9 cellular contexts compared by ENCODE assay signal in the genomic region with DNA sequence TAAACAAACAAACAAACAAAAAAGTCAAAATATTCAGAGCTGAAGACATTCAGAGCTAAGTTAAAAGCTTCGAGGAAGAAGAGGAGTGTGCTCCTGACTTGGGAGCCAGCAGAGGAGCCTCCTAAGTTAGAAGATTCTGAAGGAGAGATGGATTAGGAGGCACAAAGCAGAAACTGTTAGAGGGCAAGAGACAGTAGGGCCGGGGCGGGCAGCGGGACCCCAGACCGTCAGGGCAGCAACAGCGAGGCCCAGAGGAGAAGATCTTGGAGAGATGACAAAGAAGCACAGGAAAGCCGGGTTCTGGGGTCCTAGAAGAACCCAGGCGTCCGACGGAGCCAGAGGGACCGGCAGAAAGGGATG. TPM values are rescaled to one million over a fixed set of nuclear protein-coding genes. Genes with fewer than 3 reads are reported as not detected.
DNase-seq lines count a peak whose midpoint lies in the region; ATAC-seq, FAIRE-seq and TF ChIP-seq lines count a peak whose summit lies in the region.
"Had no signal": no experiment of that assay in that cellular context is flagged by ENCODE, and none has a peak within 500 bp of the region (broad histone marks: within the 10 kb centered on the region; RNA-seq: fewer than 3 reads in every experiment).

No MANE protein-coding gene starts in this region.

- no peaks in the 10 kb centered on the region for H3K9me3 ChIP-seq in HepG2 (ENCODE audit: low read length)
- no peaks in the 10 kb centered on the region for H3K9me3 ChIP-seq in tibial nerve

- CTCF ChIA-PET in activated CD8-positive, alpha-beta memory T cell treated with anti-CD3 and anti-CD28 coated beads, Interleukin-2, amount 10 ng/mL, durations not matched to agents 7 days and 5 days (lab: Charles Lee) = no interaction called here
- CTCF ChIA-PET in HepG2 (lab: Yijun Ruan, JAX; ENCODE audit: low intra/inter-chr PET ratio, low total read pairs) = no interaction called here

- WGBS in HepG2 (ENCODE audit: low lambda C conversion rate) = 4% methylated on average over 7 of the region's 11 CpGs
- WGBS in tibial nerve, 2 donors = 2 to 25% methylated on average over 11 of the region's 11 CpGs

- BruUV-seq in HepG2 (replicated peaks; lab: Mats Ljungman, UMichigan) = no TSS peak

- H3K4me3 ChIP-seq in HepG2 (replicated peaks in 1 of 3; ENCODE audit: insufficient read depth in 1 of 3, low read depth in 2 of 3, low read length in 3 of 3) = peak overlapping the region in 2 of 3 experiments; percentile 45 to 52; a peak in 3 of 6 replicates
- H3K4me3 ChIP-seq in tibial nerve = peak overlapping the region; percentile 49 to 71 (median 58)

- H2AFZ ChIP-seq in HepG2 (ENCODE audit: low read length) = no peak overlapping the region

- peaks cover 29% of the 10 kb centered on the region for H3K27me3 Mint-ChIP-seq in activated CD8-positive, alpha-beta memory T cell treated with anti-CD3 and anti-CD28 coated beads, Interleukin-2, amount 10 ng/mL, durations not matched to agents 7 days and 5 days
- peaks cover 12% of the 10 kb centered on the region for H3K27me3 Mint-ChIP-seq in brain

- peak overlapping the region; percentile 62 for H3K4me2 ChIP-seq in HepG2 (ENCODE audit: low read depth, low read length)

- TF ChIP-seq POLR2A in HepG2 (IDR thresholded peaks at IDR 0.05; ENCODE audit: insufficient read depth in 1 of 2, low read depth in 2 of 2, low read length in 2 of 2) = no peak
- TF ChIP-seq POLR2A in tibial nerve (IDR thresholded peaks at IDR 0.05) = no peak

- in situ Hi-C loops in HepG2 (cut with HindIII; ENCODE audit: extremely low pct_ligation_motif_present, low pct_unique_long_range_greater_than_20kb) = no loop called here

- H3K79me2 ChIP-seq in HepG2 (ENCODE audit: insufficient read depth, low read length) = no peaks in the 10 kb centered on the region

- H3K4me3 Mint-ChIP-seq in activated CD8-positive, alpha-beta memory T cell treated with anti-CD3 and anti-CD28 coated beads, Interleukin-2, amount 10 ng/mL, durations not matched to agents 7 days and 5 days = peak overlapping the region; percentile 48
- peak overlapping the region; percentile 86 to 94 (median 92) for H3K4me3 Mint-ChIP-seq in brain

- intact Hi-C loops in HepG2 (cut with micrococcal nuclease; ENCODE audit: unreplicated experiment) = no loop called here

- TF ChIP-seq RAD21 in HepG2 (CRISPR knock-in tag; IDR thresholded peaks at IDR 0.05) = no peak

- DNase-seq in activated CD8-positive, alpha-beta memory T cell treated with anti-CD3 and anti-CD28 coated beads, Interleukin-2, amount 10 ng/mL, durations not matched to agents 7 days and 5 days = no peak
- DNase-seq in activated CD8-positive, alpha-beta memory T cell treated with anti-CD3 and anti-CD28 coated beads, Interleukin-2, amount 50 U/mL, for 4 hours = no peak
- DNase-seq in HepG2 (ENCODE audit: low spot score) (no peak), tibial nerve (ENCODE audit: low spot score in 2 of 2) (no peak), KG1 (lab: John Stamatoyannopoulos, UW) (no peak), NCI-H510A (lab: John Stamatoyannopoulos, UW) (no peak)
- DNase-seq: NCI-H1694 had no signal

- peaks cover 5% of the 10 kb centered on the region for H3K4me1 Mint-ChIP-seq in activated CD8-positive, alpha-beta memory T cell treated with anti-CD3 and anti-CD28 coated beads, Interleukin-2, amount 10 ng/mL, durations not matched to agents 7 days and 5 days
- peaks cover 15% of the 10 kb centered on the region for H3K4me1 Mint-ChIP-seq in brain

- H3K9me3 Mint-ChIP-seq in activated CD8-positive, alpha-beta memory T cell treated with anti-CD3 and anti-CD28 coated beads, Interleukin-2, amount 10 ng/mL, durations not matched to agents 7 days and 5 days (ENCODE audit: low read depth) = no peaks in the 10 kb centered on the region
- H3K9me3 Mint-ChIP-seq in brain = peaks cover 0 to 3% (median 0%) of the 10 kb centered on the region in 5 experiments

- TF ChIP-seq EP300 in HepG2 (IDR thresholded peaks at IDR 0.05; ENCODE audit: low read depth in 2 of 2, low read length in 2 of 2) (no peak), HepG2 (CRISPR knock-in tag; IDR thresholded peaks at IDR 0.05; ENCODE audit: borderline replicate concordance) (no peak), tibial nerve (IDR thresholded peaks at IDR 0.05) (no peak)

- no peak overlapping the region for H3K27ac Mint-ChIP-seq in activated CD8-positive, alpha-beta memory T cell treated with anti-CD3 and anti-CD28 coated beads, Interleukin-2, amount 10 ng/mL, durations not matched to agents 7 days and 5 days
- peak overlapping the region; percentile 72 to 94 (median 92) for H3K27ac Mint-ChIP-seq in brain

- H3K4me1 ChIP-seq in HepG2 (ENCODE audit: insufficient read depth, low read length) (no peaks in the 10 kb centered on the region), tibial nerve (no peaks in the 10 kb centered on the region)

- ATAC-seq in activated CD8-positive, alpha-beta memory T cell treated with anti-CD3 and anti-CD28 coated beads, Interleukin-2, amount 10 ng/mL, durations not matched to agents 7 days and 5 days = no peak
- peak; percentile 37; the same call in 2 of the 3 replicates for ATAC-seq in HepG2
- no peak for ATAC-seq in GM21717 (IDR thresholded peaks at IDR 0.05; ENCODE audit: unreplicated experiment)

- TF ChIP-seq CTCF in brain (conservative IDR thresholded peaks at IDR 0.05) = no peak
- TF ChIP-seq CTCF in HepG2 (CRISPR knock-in tag; IDR thresholded peaks at IDR 0.05) = no peak
- TF ChIP-seq CTCF in tibial nerve (IDR thresholded peaks at IDR 0.05) = no peak

- H3K36me3 Mint-ChIP-seq in activated CD8-positive, alpha-beta memory T cell treated with anti-CD3 and anti-CD28 coated beads, Interleukin-2, amount 10 ng/mL, durations not matched to agents 7 days and 5 days = no peaks in the 10 kb centered on the region
- peaks cover 7% of the 10 kb centered on the region for H3K36me3 Mint-ChIP-seq in brain

- H3K27ac ChIP-seq in HepG2 (ENCODE audit: extremely low read length, insufficient read depth, low read length) (no peak overlapping the region), tibial nerve (peak overlapping the region; percentile 70 to 87 (median 78))

- no peak for FAIRE-seq in HepG2 (lab: Jason Lieb, UNC)

- H4K20me1 ChIP-seq in HepG2 (ENCODE audit: insufficient read depth, low read length) = no peaks in the 10 kb centered on the region

- H3K36me3 ChIP-seq in HepG2 (replicated peaks in 1 of 2; ENCODE audit: control insufficient read depth in 1 of 2, insufficient read depth in 2 of 2, low read length in 2 of 2) = no peaks in the 10 kb centered on the region
- no peaks in the 10 kb centered on the region for H3K36me3 ChIP-seq in tibial nerve

- H3K9ac ChIP-seq in HepG2 (ENCODE audit: insufficient read depth, low read depth, low read length) = no peak overlapping the region

- H3K27me3 ChIP-seq in HepG2 (ENCODE audit: control insufficient read depth in 1 of 2, insufficient read depth in 2 of 2, low read length in 2 of 2) = peaks cover 3 to 10% of the 10 kb centered on the region in 2 experiments; a peak in 3 of 5 replicates
- no peaks in the 10 kb centered on the region for H3K27me3 ChIP-seq in tibial nerve

- POLR2A ChIA-PET in HepG2 (lab: Yijun Ruan, JAX) = no interaction called here

TF ChIP-seq in HepG2, 621 proteins besides CTCF, POLR2A, EP300 and RAD21 (continues in another document):
- no peak for TF ChIP-seq XRCC5 (optimal IDR thresholded peaks at IDR 0.05; ENCODE audit: low read length)
- no peak for TF ChIP-seq ZNF747 (CRISPR knock-in tag; IDR thresholded peaks at IDR 0.05; ENCODE audit: borderline replicate concordance)
- no peak for TF ChIP-seq HOXA5 (CRISPR knock-in tag; IDR thresholded peaks at IDR 0.05)
- TF ChIP-seq, protein P1, sequence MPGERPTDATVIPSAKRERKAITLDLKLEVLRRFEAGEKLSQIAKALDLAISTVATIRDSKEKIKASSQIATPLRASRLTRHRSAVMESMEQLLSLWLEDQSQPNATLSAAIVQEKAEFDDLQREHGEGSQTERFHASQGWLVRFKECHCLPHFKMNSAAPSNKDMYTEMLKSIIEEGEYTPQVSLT (CRISPR knock-in tag; IDR thresholded peaks at IDR 0.05; ENCODE audit: borderline replicate concordance, low read depth) = no peak
- no peak for TF ChIP-seq ZNF34 (CRISPR knock-in tag; IDR thresholded peaks at IDR 0.05; ENCODE audit: borderline replicate concordance)
- TF ChIP-seq IRX3 (CRISPR knock-in tag; IDR thresholded peaks at IDR 0.05; ENCODE audit: borderline replicate concordance, low read depth) = no peak
- no peak for TF ChIP-seq PAX8 (CRISPR knock-in tag; IDR thresholded peaks at IDR 0.05; ENCODE audit: borderline replicate concordance)

RNA-seq across cellular contexts. Expression of a gene that starts 0.7 kb away (rescaled TPM):
- total RNA-seq in activated CD8-positive, alpha-beta memory T cell treated with anti-CD3 and anti-CD28 coated beads, Interleukin-2, amount 10 ng/mL, durations not matched to agents 7 days and 5 days = under 1 TPM; 0.09 to 0.30 TPM
- polyA plus RNA-seq in brain (ENCODE audit: insufficient read depth, low read depth, low replicate concordance) = 4.5 TPM
- total RNA-seq in HepG2 (2016; rRNA removed; fragmentation: Illumina TruSeq; extraction: Trizol) = 1.6 and 2.4 TPM in 2 replicates
- total RNA-seq in HepG2 (2016; cell fraction: cytosol; rRNA removed; fragmentation: Illumina TruSeq; extraction: Trizol; ENCODE audit: low read depth) = 0.26 and 0.30 TPM in 2 replicates
- total RNA-seq in HepG2 (2016; cell fraction: insoluble cytoplasmic fraction; rRNA removed; fragmentation: Illumina TruSeq; extraction: Trizol) = 1.5 and 2.8 TPM in 2 replicates
- 0.68 and 0.69 TPM in 2 replicates for total RNA-seq in HepG2 (2016; cell fraction: membrane; rRNA removed; fragmentation: Illumina TruSeq; extraction: Trizol)
- 1.1 TPM in 2 replicates for total RNA-seq in HepG2 (2016; cell fraction: nucleus; rRNA removed; fragmentation: Illumina TruSeq; extraction: Trizol)
- 0.28 and 0.30 TPM in 2 replicates for polyA plus RNA-seq in HepG2 (2011; rRNA removed)
- 0.19 and 0.37 TPM in 2 replicates for polyA plus RNA-seq in HepG2 (2011; cell fraction: cytosol; rRNA removed)
- polyA plus RNA-seq in HepG2 (2011; cell fraction: nucleus; rRNA removed) = 0.13 and 0.21 TPM in 2 replicates
- 0.24 and 0.44 TPM in 2 replicates for polyA plus RNA-seq in HepG2 (2012)
- polyA plus RNA-seq in HepG2 (2016; cell fraction: cytosol; fragmentation: Illumina TruSeq; extraction: Trizol; ENCODE audit: low read depth) = 0.11 and 0.12 TPM in 2 replicates
- 2.1 and 2.4 TPM in 2 replicates for polyA plus RNA-seq in HepG2 (2016; cell fraction: insoluble cytoplasmic fraction; fragmentation: Illumina TruSeq; extraction: Trizol; ENCODE audit: low read depth)
- polyA plus RNA-seq in HepG2 (2016; cell fraction: membrane; fragmentation: Illumina TruSeq; extraction: Trizol; ENCODE audit: low read depth) = 0.22 and 0.44 TPM in 2 replicates
- 0.86 and 1.0 TPM in 2 replicates for polyA plus RNA-seq in HepG2 (2016; cell fraction: nucleus; fragmentation: Illumina TruSeq; extraction: Trizol; ENCODE audit: insufficient read depth, low read depth)
- 0.28 and 31.6 TPM in 2 replicates for polyA minus RNA-seq in HepG2 (2011; rRNA and poly(A)+ RNA removed; ENCODE audit: low replicate concordance)
- not detected in 2 replicates for polyA minus RNA-seq in HepG2 (2011; cell fraction: cytosol; rRNA and poly(A)+ RNA removed)
- polyA minus RNA-seq in HepG2 (2011; cell fraction: nucleus; rRNA and poly(A)+ RNA removed) = 0.39 and 1.1 TPM in 2 replicates
- total RNA-seq in tibial nerve = 1 to 10 TPM; 3.0 to 5.9 (median 4.4) TPM
